In the genomic region with DNA sequence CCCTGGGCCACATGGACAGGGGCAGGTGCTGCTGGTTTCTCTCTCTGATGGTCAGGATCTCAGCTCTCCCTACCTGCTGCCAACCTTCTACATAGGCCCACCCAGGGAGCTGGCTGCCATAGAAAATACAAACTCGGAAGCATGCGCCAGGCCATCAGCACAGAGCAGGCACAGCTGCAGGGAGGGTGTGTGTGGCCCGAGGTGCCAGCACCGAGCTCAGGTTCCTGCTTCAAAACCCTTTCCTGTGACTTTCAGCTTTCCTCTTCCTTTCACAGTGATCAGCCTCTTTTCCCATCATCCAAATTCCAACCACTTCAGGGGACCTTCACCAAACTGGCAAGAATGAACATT, we compare ENCODE assay signal across 22 cellular contexts.
DNase-seq lines count a peak whose midpoint lies in the region; ATAC-seq and TF ChIP-seq lines count a peak whose summit lies in the region.
"Had no signal": no experiment of that assay in that cellular context is flagged by ENCODE, and none has a peak within 500 bp of the region (broad histone marks: within the 10 kb centered on the region; RNA-seq: fewer than 3 reads in every experiment).

No MANE protein-coding gene starts in this region.

- CTCF ChIA-PET in activated CD4-positive, alpha-beta T cell treated with anti-CD3 and anti-CD28 coated beads, Interleukin-2, amount 10 ng/mL, durations not matched to agents 7 days and 5 days (lab: Charles Lee) = interaction anchor here (1.2 kb wide), 1 partner anchor 31 kb away, joined by 3 read pairs; no protein-coding TSS in a partner anchor

- H3K4me1 ChIP-seq in stomach = peaks cover 4 to 14% (median 11%) of the 10 kb centered on the region in 4 donors
- H3K4me1 ChIP-seq: body of pancreas had no signal

- no peak overlapping the region for H3K4me3 Mint-ChIP-seq in activated CD4-positive, alpha-beta T cell treated with anti-CD3 and anti-CD28 coated beads, Interleukin-2, amount 10 ng/mL, durations not matched to agents 7 days and 5 days
- no peak overlapping the region for H3K4me3 Mint-ChIP-seq in activated T-helper 17 cell treated with anti-CD3 and anti-CD28 coated beads, Interleukin-2, amount 50 U/mL, for 72 hours
- H3K4me3 Mint-ChIP-seq: activated naive CD8-positive, alpha-beta T cell treated with anti-CD3 and anti-CD28 coated beads, Interleukin-2, amount 50 U/mL, for 24 hours; CD4-positive, alpha-beta T cell; naive thymus-derived CD8-positive, alpha-beta T cell had no signal

- intact Hi-C loops in stomach (cut with DNase I; ENCODE audit: low total_unique reads) = no loop called here

- no peak for TF ChIP-seq POLR2A in stomach (IDR thresholded peaks at IDR 0.05)

- no peak for TF ChIP-seq CTCF in stomach (IDR thresholded peaks at IDR 0.05)

- no peak for ATAC-seq in activated T-helper 17 cell treated with anti-CD3 and anti-CD28 coated beads, Interleukin-2, amount 50 U/mL, for 72 hours (replicated peaks)
- no peak for ATAC-seq in GM18867 (IDR thresholded peaks at IDR 0.05; ENCODE audit: unreplicated experiment)
- ATAC-seq: activated naive CD8-positive, alpha-beta T cell treated with anti-CD3 and anti-CD28 coated beads, Interleukin-2, amount 50 U/mL, for 24 hours; body of pancreas; GM12878; left colon; naive thymus-derived CD8-positive, alpha-beta T cell; sciatic nerve had no signal

- no peaks in the 10 kb centered on the region for H3K27me3 ChIP-seq in stomach
- H3K27me3 ChIP-seq: body of pancreas had no signal

- H3K27me3 Mint-ChIP-seq in activated CD4-positive, alpha-beta T cell treated with anti-CD3 and anti-CD28 coated beads, Interleukin-2, amount 10 ng/mL, durations not matched to agents 7 days and 5 days = no peaks in the 10 kb centered on the region
- no peaks in the 10 kb centered on the region for H3K27me3 Mint-ChIP-seq in activated T-helper 17 cell treated with anti-CD3 and anti-CD28 coated beads, Interleukin-2, amount 50 U/mL, for 72 hours
- H3K27me3 Mint-ChIP-seq: CD4-positive, alpha-beta T cell had no signal

- H3K4me3 ChIP-seq in stomach = no peak overlapping the region
- H3K4me3 ChIP-seq: body of pancreas, GM12878 had no signal

- H3K27ac Mint-ChIP-seq in activated CD4-positive, alpha-beta T cell treated with anti-CD3 and anti-CD28 coated beads, Interleukin-2, amount 10 ng/mL, durations not matched to agents 7 days and 5 days = peak overlapping the region; percentile 71
- H3K27ac Mint-ChIP-seq in activated T-helper 17 cell treated with anti-CD3 and anti-CD28 coated beads, Interleukin-2, amount 50 U/mL, for 72 hours = peak overlapping the region; percentile 16
- H3K27ac Mint-ChIP-seq: activated naive CD8-positive, alpha-beta T cell treated with anti-CD3 and anti-CD28 coated beads, Interleukin-2, amount 50 U/mL, for 24 hours; CD4-positive, alpha-beta T cell had no signal

- no peaks in the 10 kb centered on the region for H3K36me3 Mint-ChIP-seq in activated CD4-positive, alpha-beta T cell treated with anti-CD3 and anti-CD28 coated beads, Interleukin-2, amount 10 ng/mL, durations not matched to agents 7 days and 5 days (ENCODE audit: low read depth)
- H3K36me3 Mint-ChIP-seq in activated T-helper 17 cell treated with anti-CD3 and anti-CD28 coated beads, Interleukin-2, amount 50 U/mL, for 72 hours (ENCODE audit: low read depth) = peaks cover 15% of the 10 kb centered on the region
- H3K36me3 Mint-ChIP-seq: naive thymus-derived CD8-positive, alpha-beta T cell had no signal

- 87 to 96% (median 92%) methylated on average over 4 of the region's 4 CpGs for WGBS in stomach, 5 donors

- POLR2A ChIA-PET in activated CD4-positive, alpha-beta T cell treated with anti-CD3 and anti-CD28 coated beads, Interleukin-2, amount 10 ng/mL, durations not matched to agents 7 days and 5 days (lab: Charles Lee) = no interaction called here

- no peak for DNase-seq in activated CD4-positive, alpha-beta T cell treated with anti-CD3 and anti-CD28 coated beads, Interleukin-2, amount 10 ng/mL, durations not matched to agents 7 days and 5 days
- DNase-seq in activated CD4-positive, alpha-beta T cell treated with anti-CD3 and anti-CD28 coated beads for 1 hour = no peak
- DNase-seq in NCI-H2196 treated with DMSO at 0.1 percent for 48 hours (lab: John Stamatoyannopoulos, UW; ENCODE audit: unreplicated experiment) (peak; percentile 48), stomach (peak; percentile 15), COLO668 (lab: John Stamatoyannopoulos, UW; ENCODE audit: unreplicated experiment) (no peak)
- DNase-seq: activated CD4-positive, alpha-beta T cell treated with anti-CD3 and anti-CD28 coated beads for 4 hours; activated naive CD8-positive, alpha-beta T cell treated with anti-CD3 and anti-CD28 coated beads, Interleukin-2, amount 50 U/mL, for 24 hours; DMS79 treated with DMSO at 0.1 percent for 48 hours; effector CD8-positive, alpha-beta T cell; erythroblast; foreskin fibroblast; NCI-H1694; NCI-H446; stimulated activated CD4-positive, alpha-beta T cell treated with anti-CD3 and anti-CD28 coated beads, Interleukin-15, amount 100 ng/mL, for 24 hours had no signal

- no peak for TF ChIP-seq EP300 in stomach (IDR thresholded peaks at IDR 0.05)

- no peaks in the 10 kb centered on the region for H3K9me3 Mint-ChIP-seq in activated CD4-positive, alpha-beta T cell treated with anti-CD3 and anti-CD28 coated beads, Interleukin-2, amount 10 ng/mL, durations not matched to agents 7 days and 5 days
- H3K9me3 Mint-ChIP-seq in activated T-helper 17 cell treated with anti-CD3 and anti-CD28 coated beads, Interleukin-2, amount 50 U/mL, for 72 hours = no peaks in the 10 kb centered on the region
- H3K9me3 Mint-ChIP-seq: activated naive CD8-positive, alpha-beta T cell treated with anti-CD3 and anti-CD28 coated beads, Interleukin-2, amount 50 U/mL, for 24 hours; CD4-positive, alpha-beta T cell had no signal

- peaks cover 49% of the 10 kb centered on the region for H3K4me1 Mint-ChIP-seq in activated CD4-positive, alpha-beta T cell treated with anti-CD3 and anti-CD28 coated beads, Interleukin-2, amount 10 ng/mL, durations not matched to agents 7 days and 5 days
- peaks cover 32% of the 10 kb centered on the region for H3K4me1 Mint-ChIP-seq in activated T-helper 17 cell treated with anti-CD3 and anti-CD28 coated beads, Interleukin-2, amount 50 U/mL, for 72 hours

- H3K36me3 ChIP-seq in stomach = no peaks in the 10 kb centered on the region

- no peaks in the 10 kb centered on the region for H3K9me3 ChIP-seq in stomach
- H3K9me3 ChIP-seq: body of pancreas had no signal

- H3K27ac ChIP-seq in stomach = no peak overlapping the region
- H3K27ac ChIP-seq: body of pancreas had no signal

Comparison
In these comparisons a context has a peak if more than half of its experiments do, and no peak if none do; other contexts are left out.
1. DNase-seq: peak in NCI-H2196 treated with DMSO at 0.1 percent for 48 hours (single experiment) and stomach (single experiment); none in activated CD4-positive, alpha-beta T cell treated with anti-CD3 and anti-CD28 coated beads, Interleukin-2, amount 10 ng/mL, durations not matched to agents 7 days and 5 days (single experiment), activated CD4-positive, alpha-beta T cell treated with anti-CD3 and anti-CD28 coated beads for 1 hour (single experiment) and COLO668 (single experiment).